In genomic region chr1:107965112-107965991, GRCh38 we compare ENCODE assay signal across 8 cellular contexts. TPM values are rescaled to one million over a fixed set of nuclear protein-coding genes. Genes with fewer than 3 reads are reported as not detected.
A peak's percentile ranks its signal among the peaks of the same experiment; 100 is the strongest.
DNase-seq lines count a peak whose midpoint lies in the region; ATAC-seq and TF ChIP-seq lines count a peak whose summit lies in the region.

Gene VAV3 (minus strand): TSS chr1:107965180. CDS start chr1:107964869, 311 bp downstream.

- no peaks in the 10 kb centered on the region for H3K9me3 Mint-ChIP-seq in activated naive CD8-positive, alpha-beta T cell treated with anti-CD3 and anti-CD28 coated beads for 36 hours
- peaks cover 12% of the 10 kb centered on the region for H3K9me3 Mint-ChIP-seq in glutamatergic neuron (ENCODE audit: unreplicated experiment)

- H3K27me3 Mint-ChIP-seq in activated naive CD8-positive, alpha-beta T cell treated with anti-CD3 and anti-CD28 coated beads for 36 hours, result no peaks in the 10 kb centered on the region
- peaks cover 17% of the 10 kb centered on the region for H3K27me3 Mint-ChIP-seq in glutamatergic neuron (ENCODE audit: unreplicated experiment)

- in situ Hi-C loops in SK-MEL-5 (cut with HindIII; ENCODE audit: low pct_unique_long_range_greater_than_20kb, low sequenced_read_pairs), result no loop called here

- H3K27me3 ChIP-seq in HUES6 (ENCODE audit: control insufficient read depth, insufficient read depth, low read length), result peaks cover 25% of the 10 kb centered on the region
- H3K27me3 ChIP-seq in neutrophil, result no peaks in the 10 kb centered on the region
- no peaks in the 10 kb centered on the region for H3K27me3 ChIP-seq in thoracic aorta (replicated peaks; ENCODE audit: insufficient read depth)

- DNase-seq in COLO829 (ENCODE audit: low spot score) (peak; percentile 53), SK-MEL-5 (ENCODE audit: low read depth, low spot score) (peak; percentile 78), glutamatergic neuron (peak; percentile 90), thoracic aorta (ENCODE audit: low spot score) (peak; percentile 19)
- peak; percentile 71 for DNase-seq in activated naive CD8-positive, alpha-beta T cell treated with anti-CD3 and anti-CD28 coated beads for 36 hours

- no peaks in the 10 kb centered on the region for H3K36me3 Mint-ChIP-seq in activated naive CD8-positive, alpha-beta T cell treated with anti-CD3 and anti-CD28 coated beads for 36 hours
- no peaks in the 10 kb centered on the region for H3K36me3 Mint-ChIP-seq in glutamatergic neuron (ENCODE audit: unreplicated experiment)

- ATAC-seq in thoracic aorta (ENCODE audit: insufficient number of reproducible peaks, low FRiP score, low read depth) (no peak), HG02870 (IDR thresholded peaks at IDR 0.05; ENCODE audit: unreplicated experiment) (no peak)

- H3K4me1 Mint-ChIP-seq in activated naive CD8-positive, alpha-beta T cell treated with anti-CD3 and anti-CD28 coated beads for 36 hours, result peaks cover 28% of the 10 kb centered on the region
- H3K4me1 Mint-ChIP-seq in glutamatergic neuron (ENCODE audit: low read depth, unreplicated experiment), result peaks cover 14% of the 10 kb centered on the region

- H3K9me3 ChIP-seq in HUES6 (ENCODE audit: control insufficient read depth, insufficient read depth, low read depth, low read length) (no peaks in the 10 kb centered on the region), neutrophil (no peaks in the 10 kb centered on the region), thoracic aorta (no peaks in the 10 kb centered on the region)

- H3K9ac ChIP-seq in HUES6 (ENCODE audit: low read length), result peak within 1 kb of the TSS; percentile 28

- no peaks in the 10 kb centered on the region for H3K36me3 ChIP-seq in HUES6 (ENCODE audit: control insufficient read depth, insufficient read depth, low read length)
- no peaks in the 10 kb centered on the region for H3K36me3 ChIP-seq in neutrophil
- H3K36me3 ChIP-seq in thoracic aorta, result no peaks in the 10 kb centered on the region

- H3K4me3 Mint-ChIP-seq in activated naive CD8-positive, alpha-beta T cell treated with anti-CD3 and anti-CD28 coated beads for 36 hours, result peak within 1 kb of the TSS; percentile 94
- peak within 1 kb of the TSS; percentile 97 for H3K4me3 Mint-ChIP-seq in glutamatergic neuron (ENCODE audit: unreplicated experiment)

- H3K27ac ChIP-seq in HUES6 (ENCODE audit: low read depth, low read length), result no peak within 1 kb of the TSS
- peak within 1 kb of the TSS; percentile 92 for H3K27ac ChIP-seq in neutrophil
- peak within 1 kb of the TSS in 1 of 2 donors; percentile 20 for H3K27ac ChIP-seq in thoracic aorta

- H3K27ac Mint-ChIP-seq in activated naive CD8-positive, alpha-beta T cell treated with anti-CD3 and anti-CD28 coated beads for 36 hours, result peak within 1 kb of the TSS; percentile 98
- H3K27ac Mint-ChIP-seq in glutamatergic neuron (ENCODE audit: unreplicated experiment), result peak within 1 kb of the TSS; percentile 94

- peak within 1 kb of the TSS; percentile 70 for H3K4me3 ChIP-seq in HUES6 (ENCODE audit: low read depth, low read length)
- H3K4me3 ChIP-seq in neutrophil (ENCODE audit: low read depth in 1 of 2, low read length in 1 of 2), result peak within 1 kb of the TSS; percentile 88 to 99
- peak within 1 kb of the TSS; percentile 69 for H3K4me3 ChIP-seq in thoracic aorta

- no peak for TF ChIP-seq CTCF in glutamatergic neuron (IDR thresholded peaks at IDR 0.05; ENCODE audit: partially characterized antibody, unreplicated experiment)
- no peak for TF ChIP-seq CTCF in neutrophil (IDR thresholded peaks at IDR 0.05)
- no peak for TF ChIP-seq CTCF in thoracic aorta (IDR thresholded peaks at IDR 0.05)

- H3K4me1 ChIP-seq in HUES6 (ENCODE audit: control insufficient read depth, insufficient read depth, low read length) (peaks cover 9% of the 10 kb centered on the region; the same call in 1 of the 2 replicates), neutrophil (ENCODE audit: control insufficient read depth in 1 of 2, insufficient read depth in 1 of 2, low read depth in 1 of 2, low read length in 1 of 2) (peaks cover 28 to 31% of the 10 kb centered on the region in 2 experiments), thoracic aorta (ENCODE audit: control insufficient read depth in 1 of 2, low read depth in 2 of 2) (peaks cover 0 to 8% of the 10 kb centered on the region in 2 donors)

RNA-seq across cellular contexts. Expression of gene VAV3, which starts in this region (rescaled TPM):
- total RNA-seq in SK-MEL-5 (2014; rRNA removed; shearing (Covaris generic)), result 2.2 and 2.7 TPM in 2 replicates
- polyA plus RNA-seq in SK-MEL-5 (2015; cell fraction: cytosol; rRNA removed), result 0.39 and 0.68 TPM in 2 replicates
- polyA plus RNA-seq in SK-MEL-5 (2015; cell fraction: nucleus; rRNA removed), result 0.37 and 6.3 TPM in 2 replicates
- total RNA-seq in activated naive CD8-positive, alpha-beta T cell treated with anti-CD3 and anti-CD28 coated beads for 36 hours, result 1 to 10 TPM; 3.9 to 4.6 TPM
- total RNA-seq in glutamatergic neuron (ENCODE audit: unreplicated experiment) (25.8 TPM), thoracic aorta (1 to 10 TPM; 6.9 to 7.7 TPM)

Comparison
In these comparisons a context has a peak if more than half of its experiments do, and no peak if none do; other contexts are left out.
1. DNase-seq: peak in every context shown above with its lines; median percentile 90 in glutamatergic neuron; 78 in SK-MEL-5; 71 in activated naive CD8-positive, alpha-beta T cell treated with anti-CD3 and anti-CD28 coated beads for 36 hours; 53 in COLO829; 19 in thoracic aorta.